Comparison of ENCODE assay signal across 14 cellular contexts in genomic region chr1:35887508-35887907, GRCh38. TPM values are rescaled to one million over a fixed set of nuclear protein-coding genes. Genes with fewer than 3 reads are reported as not detected.
DNase-seq lines count a peak whose midpoint lies in the region; ATAC-seq and TF ChIP-seq lines count a peak whose summit lies in the region.
"Had no signal": no experiment of that assay in that cellular context is flagged by ENCODE, and none has a peak within 500 bp of the region (broad histone marks: within the 10 kb centered on the region; RNA-seq: fewer than 3 reads in every experiment).

No MANE protein-coding gene starts in this region.

- no peak for TF ChIP-seq POLR2A in transverse colon (IDR thresholded peaks at IDR 0.05)

- peaks cover 53% of the 10 kb centered on the region for H3K4me1 Mint-ChIP-seq in activated naive CD4-positive, alpha-beta T cell treated with anti-CD3 and anti-CD28 coated beads, Interleukin-2, amount 50 U/mL, for 24 hours
- peaks cover 38% of the 10 kb centered on the region for H3K4me1 Mint-ChIP-seq in T-helper 17 cell

- DNase-seq in activated naive CD4-positive, alpha-beta T cell (lab: John Stamatoyannopoulos, UW) = no peak
- DNase-seq in T-helper 17 cell (no peak), transverse colon (no peak), SIG-M5 (lab: John Stamatoyannopoulos, UW) (no peak), activated gamma-delta T cell treated with Interleukin-2 at 50 U/mL for 16 hours (no peak), NCI-H526 (lab: John Stamatoyannopoulos, UW) (no peak)
- DNase-seq: activated T-cell treated with anti-CD3 and anti-CD28 coated beads, Interleukin-2, amount 50 U/mL, for 1 hour; MM.1S; NCI-H2081 treated with DMSO at 0.1 percent for 48 hours; NCI-H526 treated with DMSO at 0.1 percent for 48 hours; T-helper 1 cell had no signal

- WGBS in transverse colon (ENCODE audit: low coverage in 1 of 2), 2 donors = 68 to 69% methylated on average over 2 of the region's 2 CpGs

- H3K9me3 ChIP-seq in T-helper 17 cell (ENCODE audit: control insufficient read depth, low read length, poor library complexity, severe bottlenecking) = no peaks in the 10 kb centered on the region
- no peaks in the 10 kb centered on the region for H3K9me3 ChIP-seq in iPS-20b (ENCODE audit: insufficient read depth, low read depth, low read length)
- no peaks in the 10 kb centered on the region for H3K9me3 ChIP-seq in transverse colon

- no peaks in the 10 kb centered on the region for H3K9me3 Mint-ChIP-seq in activated naive CD4-positive, alpha-beta T cell treated with anti-CD3 and anti-CD28 coated beads, Interleukin-2, amount 50 U/mL, for 24 hours

- in situ Hi-C loops in transverse colon (cut with MboI; ENCODE audit: low pct_ligation_motif_present in 1 of 4, low pct_unique_long_range_greater_than_20kb in 1 of 4, low sequenced_read_pairs in 3 of 4) = no loop called here

- H3K4me1 ChIP-seq in iPS-20b (ENCODE audit: insufficient read depth, low read length) = peaks cover 40% of the 10 kb centered on the region
- peaks cover 15 to 47% (median 29%) of the 10 kb centered on the region in 4 donors for H3K4me1 ChIP-seq in transverse colon

- intact Hi-C loops in transverse colon (cut with DNase I; ENCODE audit: low total_unique reads) = no loop called here

- no peaks in the 10 kb centered on the region for H3K27me3 Mint-ChIP-seq in activated naive CD4-positive, alpha-beta T cell treated with anti-CD3 and anti-CD28 coated beads, Interleukin-2, amount 50 U/mL, for 24 hours
- H3K27me3 Mint-ChIP-seq in T-helper 17 cell = no peaks in the 10 kb centered on the region

- H3K27me3 ChIP-seq in iPS-20b (ENCODE audit: insufficient read depth, low read length) = no peaks in the 10 kb centered on the region
- H3K27me3 ChIP-seq in transverse colon = no peaks in the 10 kb centered on the region

- no peak for ATAC-seq in T-helper 17 cell
- ATAC-seq: esophagus mucosa had no signal

- H3K36me3 Mint-ChIP-seq in activated naive CD4-positive, alpha-beta T cell treated with anti-CD3 and anti-CD28 coated beads, Interleukin-2, amount 50 U/mL, for 24 hours = peaks cover 7% of the 10 kb centered on the region
- H3K36me3 Mint-ChIP-seq in T-helper 17 cell (ENCODE audit: low read depth) = peaks cover 10% of the 10 kb centered on the region

- H3K36me3 ChIP-seq in iPS-20b (ENCODE audit: insufficient read depth, low read depth, low read length) = peaks cover 38% of the 10 kb centered on the region
- H3K36me3 ChIP-seq in transverse colon = peaks cover 0 to 20% (median 9%) of the 10 kb centered on the region in 4 donors

- H3K4me3 ChIP-seq in iPS-20b (ENCODE audit: low read length) (peak overlapping the region; percentile 77; the same call in 1 of the 2 replicates), transverse colon (no peak overlapping the region)

- H3K9ac ChIP-seq in iPS-20b (ENCODE audit: low read depth, low read length) = no peak overlapping the region; the same call in 1 of the 2 replicates

- no peak for TF ChIP-seq CTCF in transverse colon (IDR thresholded peaks at IDR 0.05)

- no peak for TF ChIP-seq EP300 in transverse colon (IDR thresholded peaks at IDR 0.05; ENCODE audit: low read depth)

- H3K27ac ChIP-seq in iPS-20b (ENCODE audit: low read length) (no peak overlapping the region), transverse colon (peak overlapping the region in 3 of 4 donors; percentile 15 to 51 (median 30))

- peak overlapping the region; percentile 42 for H3K4me3 Mint-ChIP-seq in activated naive CD4-positive, alpha-beta T cell treated with anti-CD3 and anti-CD28 coated beads, Interleukin-2, amount 50 U/mL, for 24 hours
- no peak overlapping the region for H3K4me3 Mint-ChIP-seq in T-helper 17 cell

- H3K27ac Mint-ChIP-seq in activated naive CD4-positive, alpha-beta T cell treated with anti-CD3 and anti-CD28 coated beads, Interleukin-2, amount 50 U/mL, for 24 hours = peak overlapping the region; percentile 94
- peak overlapping the region; percentile 86 for H3K27ac Mint-ChIP-seq in T-helper 17 cell

RNA-seq across cellular contexts. Expression of gene AGO1, which starts 4.5 kb away (rescaled TPM):
- total RNA-seq in T-helper 17 cell = 10 to 100 TPM; 23.3 to 25.3 TPM
- 10 to 100 TPM; 20.6 to 40.2 (median 24.0) TPM for total RNA-seq in transverse colon

RNA-seq across cellular contexts. Expression of gene AGO3, which starts 43.4 kb away (rescaled TPM):
- 10 to 100 TPM; 30.4 to 33.0 TPM for total RNA-seq in T-helper 17 cell
- total RNA-seq in transverse colon = 100 to 1,000 TPM in 1 of 4 donors, 10 to 100 TPM in 3; 11.3 to 357 (median 14.1) TPM
